8 cellular contexts compared by ENCODE assay signal in the genomic region with DNA sequence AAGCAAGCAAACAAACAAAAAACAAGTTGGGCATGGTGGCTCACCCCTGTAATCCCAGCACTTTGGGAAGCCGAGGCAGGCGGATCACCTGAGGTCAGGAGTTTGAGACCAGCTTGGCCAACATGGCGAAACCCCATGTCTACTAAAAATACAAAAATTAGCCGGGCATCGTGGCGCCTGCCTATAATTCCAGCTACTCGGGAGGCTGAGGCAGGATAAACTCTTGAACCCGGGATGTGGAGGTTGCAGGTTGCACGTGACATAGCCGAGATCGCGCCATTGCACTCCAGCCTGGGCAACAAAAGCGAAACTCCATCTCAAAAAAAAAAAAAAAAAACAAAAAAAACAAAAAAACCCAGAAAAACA. TPM values are rescaled to one million over a fixed set of nuclear protein-coding genes. Genes with fewer than 3 reads are reported as not detected.
DNase-seq lines count a peak whose midpoint lies in the region; ATAC-seq and TF ChIP-seq lines count a peak whose summit lies in the region.
"Not testable (repeated sequence)": the region's sequence is repeated elsewhere in the genome, so short reads cannot be mapped to it uniquely, and the experiment has no call there.

No MANE protein-coding gene starts in this region.

- POLR2A ChIA-PET in CD8-positive, alpha-beta memory T cell (lab: Charles Lee), result interaction anchor here (0.6 to 0.7 kb wide), 2 partner anchors 437 to 1042 kb away, joined by 3 read pairs; no protein-coding TSS in a partner anchor

- peak overlapping the region; percentile 78 to 94 (median 88) for H3K27ac Mint-ChIP-seq in CD8-positive, alpha-beta memory T cell
- H3K27ac Mint-ChIP-seq in T-helper 17 cell (peak overlapping the region; percentile 83), nephron (peak overlapping the region; percentile 86 to 98 (median 93))
- H3K27ac Mint-ChIP-seq in glutamatergic neuron (ENCODE audit: unreplicated experiment), result not testable (repeated sequence)

- intact Hi-C loops in ascending aorta (cut with DNase I), result loop anchor here (5.0 to 10.0 kb wide), 2 partner anchors 499 to 804 kb away; no protein-coding TSS in a partner anchor

- peak; percentile 18 for ATAC-seq in GM21786 (IDR thresholded peaks at IDR 0.05; ENCODE audit: unreplicated experiment)
- ATAC-seq in T-helper 17 cell, result peak; percentile 27

- not testable (repeated sequence) for H3K9me3 ChIP-seq in CD8-positive, alpha-beta memory T cell (ENCODE audit: low read length); T-helper 17 cell (ENCODE audit: control insufficient read depth, low read length, poor library complexity, severe bottlenecking); ascending aorta; stomach smooth muscle (ENCODE audit: control insufficient read depth in 2 of 2, low read length in 2 of 2)

- peaks cover 32 to 38% (median 37%) of the 10 kb centered on the region in 3 donors for H3K4me1 Mint-ChIP-seq in CD8-positive, alpha-beta memory T cell
- H3K4me1 Mint-ChIP-seq in T-helper 17 cell (peaks cover 30% of the 10 kb centered on the region), nephron (peaks cover 20% of the 10 kb centered on the region)
- not testable (repeated sequence) for H3K4me1 Mint-ChIP-seq in glutamatergic neuron (ENCODE audit: low read depth, unreplicated experiment)

- H3K27ac ChIP-seq in CD8-positive, alpha-beta memory T cell (ENCODE audit: low read depth, low read length), result peak overlapping the region; percentile 72
- peak overlapping the region; percentile 77 for H3K27ac ChIP-seq in KMS-11
- peak overlapping the region; percentile 73 to 87 for H3K27ac ChIP-seq in ascending aorta
- H3K27ac ChIP-seq in stomach smooth muscle (ENCODE audit: low read length), result peak overlapping the region; percentile 62

- not testable (repeated sequence) for H3K27me3 Mint-ChIP-seq in CD8-positive, alpha-beta memory T cell; T-helper 17 cell; glutamatergic neuron (ENCODE audit: unreplicated experiment); nephron (ENCODE audit: low read depth)

- H3K9ac ChIP-seq in KMS-11 (peak overlapping the region; percentile 94), stomach smooth muscle (ENCODE audit: low read length in 2 of 2) (peak overlapping the region; percentile 72 to 84)

- peaks cover 42% of the 10 kb centered on the region for H3K79me2 ChIP-seq in KMS-11 (ENCODE audit: insufficient read depth, low read depth)

- not testable (repeated sequence) for TF ChIP-seq CTCF in KMS-11 (conservative IDR thresholded peaks at IDR 0.05; ENCODE audit: low read depth, low read length); ascending aorta (IDR thresholded peaks at IDR 0.05); glutamatergic neuron (IDR thresholded peaks at IDR 0.05; ENCODE audit: partially characterized antibody, unreplicated experiment); nephron (IDR thresholded peaks at IDR 0.05; ENCODE audit: unreplicated experiment in 3 of 3)

- not testable (repeated sequence) for H3K9me3 Mint-ChIP-seq in CD8-positive, alpha-beta memory T cell; glutamatergic neuron (ENCODE audit: unreplicated experiment); nephron

- H3K36me3 Mint-ChIP-seq in CD8-positive, alpha-beta memory T cell, result peaks cover 0 to 28% (median 11%) of the 10 kb centered on the region in 3 donors
- H3K36me3 Mint-ChIP-seq in T-helper 17 cell (ENCODE audit: low read depth); glutamatergic neuron (ENCODE audit: unreplicated experiment): not testable (repeated sequence)
- peaks cover 26% of the 10 kb centered on the region for H3K36me3 Mint-ChIP-seq in nephron (ENCODE audit: low read depth)

- CTCF ChIA-PET in CD8-positive, alpha-beta memory T cell (lab: Charles Lee), result interaction anchor here (0.6 to 1.3 kb wide), 3 partner anchors 41 to 1055 kb away, joined by 3 to 5 read pairs (median 4); partner anchors contain the start of gene MREG

- H3K4me3 Mint-ChIP-seq in CD8-positive, alpha-beta memory T cell, result peak overlapping the region; percentile 88 to 97 (median 92)
- H3K4me3 Mint-ChIP-seq in T-helper 17 cell, result peak overlapping the region; percentile 87
- peak overlapping the region; percentile 86 for H3K4me3 Mint-ChIP-seq in glutamatergic neuron (ENCODE audit: unreplicated experiment)
- H3K4me3 Mint-ChIP-seq in nephron, result peak overlapping the region; percentile 89 to 95 (median 95)

- not testable (repeated sequence) for H3K36me3 ChIP-seq in CD8-positive, alpha-beta memory T cell (ENCODE audit: insufficient read depth, low read length); KMS-11 (ENCODE audit: insufficient read depth); ascending aorta; stomach smooth muscle (ENCODE audit: control insufficient read depth in 2 of 2, insufficient read depth in 2 of 2, low read length in 2 of 2)

- not testable (repeated sequence) for H4K20me1 ChIP-seq in KMS-11 (ENCODE audit: insufficient read depth)

- peak overlapping the region; percentile 77 for H2AFZ ChIP-seq in KMS-11 (ENCODE audit: low read depth)

- peaks cover 22% of the 10 kb centered on the region for H3K4me1 ChIP-seq in CD8-positive, alpha-beta memory T cell (ENCODE audit: insufficient read depth, low read length)
- H3K4me1 ChIP-seq in KMS-11 (ENCODE audit: low read depth, poor library complexity, severe bottlenecking), result peaks cover 12% of the 10 kb centered on the region
- not testable (repeated sequence) for H3K4me1 ChIP-seq in ascending aorta; stomach smooth muscle (ENCODE audit: control insufficient read depth, insufficient read depth, low read length)

- H3K4me3 ChIP-seq in CD8-positive, alpha-beta memory T cell (ENCODE audit: low read length), result peak overlapping the region; percentile 99
- H3K4me3 ChIP-seq in KMS-11 (IDR thresholded peaks at IDR 0.05; ENCODE audit: insufficient read depth, low read depth, low read length), result not testable (repeated sequence)
- peak overlapping the region; percentile 85 to 86 for H3K4me3 ChIP-seq in ascending aorta
- H3K4me3 ChIP-seq in stomach smooth muscle (ENCODE audit: low read length in 2 of 2), result peak overlapping the region; percentile 84 to 88

- H3K4me2 ChIP-seq in KMS-11, result peak overlapping the region; percentile 89

- DNase-seq in CD8-positive, alpha-beta memory T cell, result peak in 1 of 5 donors; percentile 49
- not testable (repeated sequence) for DNase-seq in T-helper 17 cell; ascending aorta (ENCODE audit: low spot score in 2 of 2); glutamatergic neuron

- not testable (repeated sequence) for H3K27me3 ChIP-seq in CD8-positive, alpha-beta memory T cell (ENCODE audit: insufficient read depth, low read length, poor library complexity, severe bottlenecking); KMS-11 (ENCODE audit: insufficient read depth, low read depth); ascending aorta; stomach smooth muscle (ENCODE audit: control insufficient read depth in 1 of 2, insufficient read depth in 2 of 2, low read length in 2 of 2)

RNA-seq across cellular contexts. Expression of gene ATIC, which starts 0.6 kb away (rescaled TPM):
- total RNA-seq in CD8-positive, alpha-beta memory T cell, result 100 to 1,000 TPM; 298 to 315 TPM
- 151 TPM for polyA plus RNA-seq in CD8-positive, alpha-beta memory T cell
- total RNA-seq in T-helper 17 cell (10 to 100 TPM; 60.1 to 61.7 TPM), ascending aorta (8.9 TPM), glutamatergic neuron (ENCODE audit: unreplicated experiment) (51.5 TPM)
